In the genomic region with DNA sequence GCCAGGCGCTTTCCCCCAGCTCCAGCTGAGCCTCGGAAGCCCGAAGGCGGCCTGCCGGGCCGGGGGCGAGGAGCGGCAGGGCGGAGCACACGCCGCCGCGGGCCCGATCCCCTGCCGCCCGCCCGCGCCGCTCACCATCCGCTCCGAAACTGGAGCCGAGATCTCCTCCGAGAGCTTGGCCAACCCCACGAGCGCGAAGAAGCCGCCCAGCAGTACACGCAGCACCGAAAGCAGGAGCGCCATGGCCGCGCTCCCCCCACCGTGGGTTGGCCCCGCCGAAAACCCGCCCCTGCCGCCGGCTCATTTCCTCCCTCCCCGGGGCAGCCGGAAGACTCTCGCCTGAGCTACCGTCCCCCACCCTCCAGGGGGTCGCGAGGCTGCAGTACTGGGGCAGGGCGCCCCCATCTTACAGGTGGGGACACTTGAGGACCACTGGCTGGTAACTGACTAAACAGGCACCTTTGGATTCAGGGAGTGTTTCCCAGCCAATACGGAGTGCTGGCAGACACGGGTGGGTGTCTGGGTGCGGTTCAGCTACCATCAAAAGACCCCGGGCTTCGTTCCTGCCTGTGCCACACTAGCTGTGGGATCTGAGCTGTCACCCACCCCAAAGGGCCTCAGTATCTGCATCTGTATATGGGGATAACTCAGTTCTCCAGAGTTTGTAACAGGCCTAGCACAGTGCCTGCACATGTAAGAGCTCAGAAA, we compare ENCODE assay signal across 1 cellular context.
TF ChIP-seq lines count a peak whose summit lies in the region.

Gene TMEM35B (minus strand): TSS at position 285 of the 708 bp plus-strand sequence. CDS start 42 bp downstream, at position 243.

TF ChIP-seq in HepG2, 621 proteins besides CTCF, POLR2A, EP300 and RAD21 (continued from another document and continues in another):
- TF ChIP-seq ZNF513 (CRISPR knock-in tag; conservative IDR thresholded peaks at IDR 0.05) = no peak
- TF ChIP-seq, protein P1, sequence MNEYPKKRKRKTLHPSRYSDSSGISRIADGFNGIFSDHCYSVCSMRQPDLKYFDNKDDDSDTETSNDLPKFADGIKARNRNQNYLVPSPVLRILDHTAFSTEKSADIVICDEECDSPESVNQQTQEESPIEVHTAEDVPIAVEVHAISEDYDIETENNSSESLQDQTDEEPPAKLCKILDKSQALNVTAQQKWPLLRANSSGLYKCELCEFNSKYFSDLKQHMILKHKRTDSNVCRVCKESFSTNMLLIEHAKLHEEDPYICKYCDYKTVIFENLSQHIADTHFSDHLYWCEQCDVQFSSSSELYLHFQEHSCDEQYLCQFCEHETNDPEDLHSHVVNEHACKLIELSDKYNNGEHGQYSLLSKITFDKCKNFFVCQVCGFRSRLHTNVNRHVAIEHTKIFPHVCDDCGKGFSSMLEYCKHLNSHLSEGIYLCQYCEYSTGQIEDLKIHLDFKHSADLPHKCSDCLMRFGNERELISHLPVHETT (CRISPR knock-in tag; conservative IDR thresholded peaks at IDR 0.05) = no peak
- TF ChIP-seq KLF13 (CRISPR knock-in tag; IDR thresholded peaks at IDR 0.05) = no peak
- peak; percentile 43; the same call in 1 of the 2 replicates for TF ChIP-seq ZNF501 (CRISPR knock-in tag; IDR thresholded peaks at IDR 0.05)
- TF ChIP-seq, protein P2, sequence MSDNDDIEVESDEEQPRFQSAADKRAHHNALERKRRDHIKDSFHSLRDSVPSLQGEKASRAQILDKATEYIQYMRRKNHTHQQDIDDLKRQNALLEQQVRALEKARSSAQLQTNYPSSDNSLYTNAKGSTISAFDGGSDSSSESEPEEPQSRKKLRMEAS (IDR thresholded peaks at IDR 0.05) = peak; percentile 49; the same call in 1 of the 2 replicates
- peak; percentile 60 for TF ChIP-seq PHF20 (CRISPR knock-in tag; IDR thresholded peaks at IDR 0.05)
- peak; percentile 49; the same call in 1 of the 2 replicates for TF ChIP-seq DRAP1 (CRISPR knock-in tag; IDR thresholded peaks at IDR 0.05)
- TF ChIP-seq KDM2A (CRISPR knock-in tag; IDR thresholded peaks at IDR 0.05; ENCODE audit: borderline replicate concordance, low read depth) = peak; percentile 96
- peak; percentile 8 for TF ChIP-seq TEAD3 (CRISPR knock-in tag; optimal IDR thresholded peaks at IDR 0.05; ENCODE audit: borderline replicate concordance)
- TF ChIP-seq ZNF678 (CRISPR knock-in tag; IDR thresholded peaks at IDR 0.05) = peak; percentile 51; the same call in 1 of the 2 replicates
- 0 out of 2 replicates have a peak, but pooled peaks have one; percentile 32 for TF ChIP-seq DR1 (CRISPR knock-in tag; IDR thresholded peaks at IDR 0.05)
- no peak for TF ChIP-seq NR2F6 (IDR thresholded peaks at IDR 0.05)
- peak; percentile 5; the same call in 1 of the 2 replicates for TF ChIP-seq NR2F6 (CRISPR knock-in tag; IDR thresholded peaks at IDR 0.05)
- TF ChIP-seq, protein P3, sequence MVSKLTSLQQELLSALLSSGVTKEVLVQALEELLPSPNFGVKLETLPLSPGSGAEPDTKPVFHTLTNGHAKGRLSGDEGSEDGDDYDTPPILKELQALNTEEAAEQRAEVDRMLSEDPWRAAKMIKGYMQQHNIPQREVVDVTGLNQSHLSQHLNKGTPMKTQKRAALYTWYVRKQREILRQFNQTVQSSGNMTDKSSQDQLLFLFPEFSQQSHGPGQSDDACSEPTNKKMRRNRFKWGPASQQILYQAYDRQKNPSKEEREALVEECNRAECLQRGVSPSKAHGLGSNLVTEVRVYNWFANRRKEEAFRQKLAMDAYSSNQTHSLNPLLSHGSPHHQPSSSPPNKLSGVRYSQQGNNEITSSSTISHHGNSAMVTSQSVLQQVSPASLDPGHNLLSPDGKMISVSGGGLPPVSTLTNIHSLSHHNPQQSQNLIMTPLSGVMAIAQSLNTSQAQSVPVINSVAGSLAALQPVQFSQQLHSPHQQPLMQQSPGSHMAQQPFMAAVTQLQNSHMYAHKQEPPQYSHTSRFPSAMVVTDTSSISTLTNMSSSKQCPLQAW (CRISPR knock-in tag; IDR thresholded peaks at IDR 0.05) = peak; percentile 52; the same call in 1 of the 2 replicates
- TF ChIP-seq ZBTB7B (CRISPR knock-in tag; IDR thresholded peaks at IDR 0.05) = peak; percentile 95
- no peak for TF ChIP-seq ASH2L (IDR thresholded peaks at IDR 0.05; ENCODE audit: insufficient read length, low read depth, low read length)
- no peak for TF ChIP-seq CREM (IDR thresholded peaks at IDR 0.05)
- no peak for TF ChIP-seq CREM (CRISPR knock-in tag; IDR thresholded peaks at IDR 0.05)
- peak; percentile 51; the same call in 1 of the 2 replicates for TF ChIP-seq MTA1 (CRISPR knock-in tag; IDR thresholded peaks at IDR 0.05; ENCODE audit: borderline replicate concordance)
- TF ChIP-seq, protein P4, sequence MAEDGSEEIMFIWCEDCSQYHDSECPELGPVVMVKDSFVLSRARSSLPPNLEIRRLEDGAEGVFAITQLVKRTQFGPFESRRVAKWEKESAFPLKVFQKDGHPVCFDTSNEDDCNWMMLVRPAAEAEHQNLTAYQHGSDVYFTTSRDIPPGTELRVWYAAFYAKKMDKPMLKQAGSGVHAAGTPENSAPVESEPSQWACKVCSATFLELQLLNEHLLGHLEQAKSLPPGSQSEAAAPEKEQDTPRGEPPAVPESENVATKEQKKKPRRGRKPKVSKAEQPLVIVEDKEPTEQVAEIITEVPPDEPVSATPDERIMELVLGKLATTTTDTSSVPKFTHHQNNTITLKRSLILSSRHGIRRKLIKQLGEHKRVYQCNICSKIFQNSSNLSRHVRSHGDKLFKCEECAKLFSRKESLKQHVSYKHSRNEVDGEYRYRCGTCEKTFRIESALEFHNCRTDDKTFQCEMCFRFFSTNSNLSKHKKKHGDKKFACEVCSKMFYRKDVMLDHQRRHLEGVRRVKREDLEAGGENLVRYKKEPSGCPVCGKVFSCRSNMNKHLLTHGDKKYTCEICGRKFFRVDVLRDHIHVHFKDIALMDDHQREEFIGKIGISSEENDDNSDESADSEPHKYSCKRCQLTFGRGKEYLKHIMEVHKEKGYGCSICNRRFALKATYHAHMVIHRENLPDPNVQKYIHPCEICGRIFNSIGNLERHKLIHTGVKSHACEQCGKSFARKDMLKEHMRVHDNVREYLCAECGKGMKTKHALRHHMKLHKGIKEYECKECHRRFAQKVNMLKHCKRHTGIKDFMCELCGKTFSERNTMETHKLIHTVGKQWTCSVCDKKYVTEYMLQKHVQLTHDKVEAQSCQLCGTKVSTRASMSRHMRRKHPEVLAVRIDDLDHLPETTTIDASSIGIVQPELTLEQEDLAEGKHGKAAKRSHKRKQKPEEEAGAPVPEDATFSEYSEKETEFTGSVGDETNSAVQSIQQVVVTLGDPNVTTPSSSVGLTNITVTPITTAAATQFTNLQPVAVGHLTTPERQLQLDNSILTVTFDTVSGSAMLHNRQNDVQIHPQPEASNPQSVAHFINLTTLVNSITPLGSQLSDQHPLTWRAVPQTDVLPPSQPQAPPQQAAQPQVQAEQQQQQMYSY (CRISPR knock-in tag; IDR thresholded peaks at IDR 0.05) = 0 out of 2 replicates have a peak, but pooled peaks have one; percentile 32
- TF ChIP-seq ZNF724P (CRISPR knock-in tag; IDR thresholded peaks at IDR 0.05; ENCODE audit: borderline replicate concordance) = no peak
- no peak for TF ChIP-seq RFX1 (IDR thresholded peaks at IDR 0.05)
- TF ChIP-seq, protein P5, sequence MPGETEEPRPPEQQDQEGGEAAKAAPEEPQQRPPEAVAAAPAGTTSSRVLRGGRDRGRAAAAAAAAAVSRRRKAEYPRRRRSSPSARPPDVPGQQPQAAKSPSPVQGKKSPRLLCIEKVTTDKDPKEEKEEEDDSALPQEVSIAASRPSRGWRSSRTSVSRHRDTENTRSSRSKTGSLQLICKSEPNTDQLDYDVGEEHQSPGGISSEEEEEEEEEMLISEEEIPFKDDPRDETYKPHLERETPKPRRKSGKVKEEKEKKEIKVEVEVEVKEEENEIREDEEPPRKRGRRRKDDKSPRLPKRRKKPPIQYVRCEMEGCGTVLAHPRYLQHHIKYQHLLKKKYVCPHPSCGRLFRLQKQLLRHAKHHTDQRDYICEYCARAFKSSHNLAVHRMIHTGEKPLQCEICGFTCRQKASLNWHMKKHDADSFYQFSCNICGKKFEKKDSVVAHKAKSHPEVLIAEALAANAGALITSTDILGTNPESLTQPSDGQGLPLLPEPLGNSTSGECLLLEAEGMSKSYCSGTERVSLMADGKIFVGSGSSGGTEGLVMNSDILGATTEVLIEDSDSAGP (CRISPR knock-in tag; IDR thresholded peaks at IDR 0.05; ENCODE audit: borderline replicate concordance) = peak; percentile 47; the same call in 1 of the 2 replicates
- TF ChIP-seq ZNF558 (CRISPR knock-in tag; IDR thresholded peaks at IDR 0.05; ENCODE audit: borderline replicate concordance) = peak; percentile 75; the same call in 1 of the 2 replicates
- no peak for TF ChIP-seq ZFP62 (CRISPR knock-in tag; IDR thresholded peaks at IDR 0.05)
- TF ChIP-seq SRSF1 (optimal IDR thresholded peaks at IDR 0.05; ENCODE audit: low read depth, low read length) = peak; percentile 80
- TF ChIP-seq KDM5B (CRISPR knock-in tag; IDR thresholded peaks at IDR 0.05; ENCODE audit: borderline replicate concordance) = peak; percentile 45; the same call in 1 of the 2 replicates
- 0 out of 2 replicates have a peak, but pooled peaks have one; percentile 25 for TF ChIP-seq ZNF451 (CRISPR knock-in tag; IDR thresholded peaks at IDR 0.05)
- TF ChIP-seq POLR2G (IDR thresholded peaks at IDR 0.05; ENCODE audit: low read depth, low read length) = peak; percentile 86
- TF ChIP-seq KLF12 (CRISPR knock-in tag; IDR thresholded peaks at IDR 0.05; ENCODE audit: borderline replicate concordance) = 0 out of 2 replicates have a peak, but pooled peaks have one; percentile 63
- TF ChIP-seq MAFF (IDR thresholded peaks at IDR 0.05; ENCODE audit: low read depth, low read length) = no peak
- TF ChIP-seq ARNT2 (CRISPR knock-in tag; IDR thresholded peaks at IDR 0.05; ENCODE audit: low read depth) = no peak
- no peak for TF ChIP-seq STAT6 (CRISPR knock-in tag; IDR thresholded peaks at IDR 0.05; ENCODE audit: borderline replicate concordance)
- peak; percentile 42; the same call in 1 of the 2 replicates for TF ChIP-seq MYC (CRISPR knock-in tag; IDR thresholded peaks at IDR 0.05; ENCODE audit: borderline replicate concordance)
- TF ChIP-seq POLR2AphosphoS5 (IDR thresholded peaks at IDR 0.05; ENCODE audit: low read depth, low read length) = peak; percentile 64
- peak; percentile 79 for TF ChIP-seq YY1 (IDR thresholded peaks at IDR 0.05; ENCODE audit: insufficient read depth, insufficient replicate concordance, low read depth, low read length)
- no peak for TF ChIP-seq ZNF333 (CRISPR knock-in tag; IDR thresholded peaks at IDR 0.05; ENCODE audit: borderline replicate concordance)
- TF ChIP-seq ELF1 (CRISPR knock-in tag; IDR thresholded peaks at IDR 0.05) = peak; percentile 64
- TF ChIP-seq, protein P6, sequence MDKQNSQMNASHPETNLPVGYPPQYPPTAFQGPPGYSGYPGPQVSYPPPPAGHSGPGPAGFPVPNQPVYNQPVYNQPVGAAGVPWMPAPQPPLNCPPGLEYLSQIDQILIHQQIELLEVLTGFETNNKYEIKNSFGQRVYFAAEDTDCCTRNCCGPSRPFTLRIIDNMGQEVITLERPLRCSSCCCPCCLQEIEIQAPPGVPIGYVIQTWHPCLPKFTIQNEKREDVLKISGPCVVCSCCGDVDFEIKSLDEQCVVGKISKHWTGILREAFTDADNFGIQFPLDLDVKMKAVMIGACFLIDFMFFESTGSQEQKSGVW (CRISPR knock-in tag; IDR thresholded peaks at IDR 0.05; ENCODE audit: borderline replicate concordance) = no peak
- TF ChIP-seq MYNN (CRISPR knock-in tag; IDR thresholded peaks at IDR 0.05; ENCODE audit: low read depth) = no peak
- TF ChIP-seq ATF5 (CRISPR knock-in tag; IDR thresholded peaks at IDR 0.05; ENCODE audit: low read depth) = 0 out of 2 replicates have a peak, but pooled peaks have one; percentile 55
- TF ChIP-seq, protein P7, sequence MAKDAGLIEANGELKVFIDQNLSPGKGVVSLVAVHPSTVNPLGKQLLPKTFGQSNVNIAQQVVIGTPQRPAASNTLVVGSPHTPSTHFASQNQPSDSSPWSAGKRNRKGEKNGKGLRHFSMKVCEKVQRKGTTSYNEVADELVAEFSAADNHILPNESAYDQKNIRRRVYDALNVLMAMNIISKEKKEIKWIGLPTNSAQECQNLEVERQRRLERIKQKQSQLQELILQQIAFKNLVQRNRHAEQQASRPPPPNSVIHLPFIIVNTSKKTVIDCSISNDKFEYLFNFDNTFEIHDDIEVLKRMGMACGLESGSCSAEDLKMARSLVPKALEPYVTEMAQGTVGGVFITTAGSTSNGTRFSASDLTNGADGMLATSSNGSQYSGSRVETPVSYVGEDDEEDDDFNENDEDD (CRISPR knock-in tag; IDR thresholded peaks at IDR 0.05; ENCODE audit: borderline replicate concordance) = peak; percentile 64; the same call in 1 of the 2 replicates
- TF ChIP-seq TAF15 (IDR thresholded peaks at IDR 0.05; ENCODE audit: low read depth, low read length, poor library complexity, severe bottlenecking) = no peak
- peak; percentile 57; the same call in 1 of the 2 replicates for TF ChIP-seq ZNF331 (CRISPR knock-in tag; IDR thresholded peaks at IDR 0.05)
